In the genomic region with DNA sequence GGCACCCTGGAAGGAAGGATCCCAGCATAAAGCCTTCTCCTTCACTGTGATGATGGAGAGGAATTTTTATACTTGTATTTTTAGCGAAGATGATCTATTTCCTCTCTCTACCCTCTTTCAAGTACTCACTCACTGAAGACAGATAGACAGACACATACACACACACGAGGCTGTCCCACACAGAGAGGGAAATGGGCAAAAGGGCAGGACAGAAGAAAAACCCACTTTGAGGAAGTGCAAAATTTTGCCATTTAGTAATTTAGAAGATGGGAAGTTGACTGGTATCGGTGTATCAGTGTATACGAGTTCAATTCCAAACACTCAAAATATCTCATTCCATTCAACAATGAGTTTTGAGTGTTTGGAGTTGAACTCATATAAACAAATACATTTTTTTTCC, we compare ENCODE assay signal across 17 cellular contexts. TPM values are rescaled to one million over a fixed set of nuclear protein-coding genes. Genes with fewer than 3 reads are reported as not detected.
DNase-seq lines count a peak whose midpoint lies in the region; ATAC-seq and TF ChIP-seq lines count a peak whose summit lies in the region.
"Had no signal": no experiment of that assay in that cellular context is flagged by ENCODE, and none has a peak within 500 bp of the region (broad histone marks: within the 10 kb centered on the region; RNA-seq: fewer than 3 reads in every experiment).

No MANE protein-coding gene starts in this region.

- H3K27me3 ChIP-seq in left ventricle myocardium inferior (ENCODE audit: low read depth), result no peaks in the 10 kb centered on the region
- H3K27me3 ChIP-seq in SJSA1 (replicated peaks), result no peaks in the 10 kb centered on the region
- no peaks in the 10 kb centered on the region for H3K27me3 ChIP-seq in lower lobe of right lung (ENCODE audit: low read depth)
- H3K27me3 ChIP-seq in upper lobe of right lung, result no peaks in the 10 kb centered on the region
- H3K27me3 ChIP-seq: BLaER1 treated with 17β-estradiol and CSF1 and Interleukin-3, amounts not matched to agents 10 nM and 100 nM had no signal

- H3K4me1 Mint-ChIP-seq in activated naive CD8-positive, alpha-beta T cell treated with anti-CD3 and anti-CD28 coated beads for 36 hours, result no peaks in the 10 kb centered on the region

- intact Hi-C loops in left ventricle myocardium inferior (cut with micrococcal nuclease), result loop anchor here (10.0 kb wide), 1 partner anchor 70 kb away; no protein-coding TSS in a partner anchor
- intact Hi-C loops in left ventricle myocardium superior (cut with micrococcal nuclease), result no loop called here
- intact Hi-C loops in lower lobe of right lung (cut with DNase I), result no loop called here
- intact Hi-C loops in upper lobe of right lung (cut with DNase I), result no loop called here
- intact Hi-C loops in mucosa of descending colon (cut with DNase I, micrococcal nuclease), result no loop called here

- no peak for ATAC-seq in left ventricle myocardium superior
- peak; percentile 21 to 40 for ATAC-seq in lower lobe of right lung
- ATAC-seq in upper lobe of right lung, result peak; percentile 70
- ATAC-seq in mucosa of descending colon, result no peak
- ATAC-seq: Panc1 had no signal

- H3K9me3 Mint-ChIP-seq in activated naive CD8-positive, alpha-beta T cell treated with anti-CD3 and anti-CD28 coated beads for 36 hours, result no peaks in the 10 kb centered on the region

- no peaks in the 10 kb centered on the region for H3K36me3 Mint-ChIP-seq in activated naive CD8-positive, alpha-beta T cell treated with anti-CD3 and anti-CD28 coated beads for 36 hours

- H3K27me3 Mint-ChIP-seq in activated naive CD8-positive, alpha-beta T cell treated with anti-CD3 and anti-CD28 coated beads for 36 hours, result no peaks in the 10 kb centered on the region

- H3K36me3 ChIP-seq in left ventricle myocardium inferior (no peaks in the 10 kb centered on the region), SJSA1 (peaks cover 20% of the 10 kb centered on the region), lower lobe of right lung (peaks cover 33% of the 10 kb centered on the region), upper lobe of right lung (peaks cover 14% of the 10 kb centered on the region), mucosa of descending colon (ENCODE audit: low read depth) (no peaks in the 10 kb centered on the region)

- no peaks in the 10 kb centered on the region for H3K9me3 ChIP-seq in left ventricle myocardium inferior (replicated peaks)
- H3K9me3 ChIP-seq in SJSA1 (replicated peaks), result no peaks in the 10 kb centered on the region
- H3K9me3 ChIP-seq in lower lobe of right lung, result no peaks in the 10 kb centered on the region
- no peaks in the 10 kb centered on the region for H3K9me3 ChIP-seq in upper lobe of right lung
- H3K9me3 ChIP-seq in mucosa of descending colon, result no peaks in the 10 kb centered on the region
- H3K9me3 ChIP-seq: BLaER1 treated with 17β-estradiol and CSF1 and Interleukin-3, amounts not matched to agents 10 nM and 100 nM had no signal

- H3K4me3 Mint-ChIP-seq in activated naive CD8-positive, alpha-beta T cell treated with anti-CD3 and anti-CD28 coated beads for 36 hours, result no peak overlapping the region

- H3K27ac Mint-ChIP-seq in activated naive CD8-positive, alpha-beta T cell treated with anti-CD3 and anti-CD28 coated beads for 36 hours, result no peak overlapping the region

- DNase-seq in left ventricle myocardium inferior, result no peak
- DNase-seq in left ventricle myocardium superior, result no peak
- DNase-seq in SJSA1 (ENCODE audit: low read depth in 1 of 2, low spot score in 2 of 2), result no peak
- DNase-seq in lower lobe of right lung, result no peak
- DNase-seq in upper lobe of right lung, result no peak
- DNase-seq in activated naive CD8-positive, alpha-beta T cell treated with anti-CD3 and anti-CD28 coated beads for 36 hours, result no peak
- DNase-seq in mucosa of descending colon, result no peak
- DNase-seq in islet precursor cell, result no peak
- DNase-seq: 8988T, EL, H7, NCI-H1105 treated with DMSO at 0.1 percent for 48 hours, NCI-H2029 treated with DMSO at 0.1 percent for 48 hours, NCI-H526, Right ventricle myocardium superior had no signal

- peak overlapping the region; percentile 31 for H3K27ac ChIP-seq in left ventricle myocardium inferior (replicated peaks)
- H3K27ac ChIP-seq in SJSA1, result 0 out of 2 replicates have a peak overlapping the region, but pooled peaks have one; percentile 17
- H3K27ac ChIP-seq in lower lobe of right lung, result no peak overlapping the region
- no peak overlapping the region for H3K27ac ChIP-seq in upper lobe of right lung
- H3K27ac ChIP-seq: BLaER1 treated with 17β-estradiol and CSF1 and Interleukin-3, amounts not matched to agents 10 nM and 100 nM had no signal

- H3K4me1 ChIP-seq in left ventricle myocardium inferior, result peaks cover 55% of the 10 kb centered on the region
- peaks cover 5% of the 10 kb centered on the region for H3K4me1 ChIP-seq in SJSA1 (replicated peaks)
- H3K4me1 ChIP-seq in lower lobe of right lung, result peaks cover 14% of the 10 kb centered on the region
- H3K4me1 ChIP-seq in upper lobe of right lung, result peaks cover 8% of the 10 kb centered on the region
- H3K4me1 ChIP-seq in mucosa of descending colon (ENCODE audit: low read depth), result no peaks in the 10 kb centered on the region

- H3K4me3 ChIP-seq in left ventricle myocardium inferior, result no peak overlapping the region
- no peak overlapping the region for H3K4me3 ChIP-seq in SJSA1
- H3K4me3 ChIP-seq in lower lobe of right lung, result no peak overlapping the region
- no peak overlapping the region for H3K4me3 ChIP-seq in upper lobe of right lung
- H3K4me3 ChIP-seq in mucosa of descending colon, result no peak overlapping the region
- H3K4me3 ChIP-seq: BLaER1 treated with 17β-estradiol and CSF1 and Interleukin-3, amounts not matched to agents 10 nM and 100 nM had no signal

- no peak for TF ChIP-seq CTCF in left ventricle myocardium inferior (IDR thresholded peaks at IDR 0.05; ENCODE audit: borderline replicate concordance)
- no peak for TF ChIP-seq CTCF in lower lobe of right lung (IDR thresholded peaks at IDR 0.05)
- TF ChIP-seq CTCF in upper lobe of right lung (IDR thresholded peaks at IDR 0.05), result no peak
- TF ChIP-seq CTCF in mucosa of descending colon (IDR thresholded peaks at IDR 0.05), result no peak

RNA-seq across cellular contexts. Expression of a gene that starts 30.9 kb away (rescaled TPM):
- total RNA-seq in left ventricle myocardium inferior (101 TPM), left ventricle myocardium superior (104 TPM), lower lobe of right lung (38.6 TPM), upper lobe of right lung (41.9 TPM), mucosa of descending colon (100 to 1,000 TPM in 1 of 3 donors, 10 to 100 TPM in 2; 78.5 to 101 (median 88.7) TPM)
- total RNA-seq in SJSA1 (2014; rRNA removed; shearing (Covaris generic)), result 22.8 and 64.8 TPM in 2 replicates
- total RNA-seq in activated naive CD8-positive, alpha-beta T cell treated with anti-CD3 and anti-CD28 coated beads for 36 hours, result 10 to 100 TPM; 27.4 to 28.0 TPM

RNA-seq across cellular contexts. Expression of a gene that starts 57.2 kb away (rescaled TPM):
- total RNA-seq in left ventricle myocardium inferior (not detected), left ventricle myocardium superior (not detected), lower lobe of right lung (not detected), upper lobe of right lung (not detected), mucosa of descending colon (1 to 10 TPM in 1 of 3 donors, not detected in 2; 4.0 TPM)
- not detected in 2 replicates for total RNA-seq in SJSA1 (2014; rRNA removed; shearing (Covaris generic))
- not detected for total RNA-seq in activated naive CD8-positive, alpha-beta T cell treated with anti-CD3 and anti-CD28 coated beads for 36 hours
- total RNA-seq: Right ventricle myocardium superior had no signal

Comparison
In these comparisons a context has a peak if more than half of its experiments do, and no peak if none do; other contexts are left out.
1. H3K27ac ChIP-seq: peak in left ventricle myocardium inferior (single experiment) and SJSA1 (single experiment); none in lower lobe of right lung (single experiment) and upper lobe of right lung (single experiment).
2. ATAC-seq: peak in lower lobe of right lung (2 of 2) and upper lobe of right lung (single experiment); none in left ventricle myocardium superior (single experiment) and mucosa of descending colon (single experiment).